In genomic region chr7:30475580-30475979, GRCh38 we compare ENCODE assay signal across 15 cellular contexts. TPM values are rescaled to one million over a fixed set of nuclear protein-coding genes. Genes with fewer than 3 reads are reported as not detected.
A peak's percentile ranks its signal among the peaks of the same experiment; 100 is the strongest.
DNase-seq lines count a peak whose midpoint lies in the region; ATAC-seq and TF ChIP-seq lines count a peak whose summit lies in the region.
"Had no signal": no experiment of that assay in that cellular context is flagged by ENCODE, and none has a peak within 500 bp of the region (broad histone marks: within the 10 kb centered on the region; RNA-seq: fewer than 3 reads in every experiment).

No MANE protein-coding gene starts in this region.

- peaks cover 21% of the 10 kb centered on the region for H3K36me3 Mint-ChIP-seq in T-helper 2 cell treated with Interferon-gamma antibody and Interleukin-4, amounts not matched to agents 5 μg/mL and 100 μg/mL, for 36 hours (ENCODE audit: low read depth)

- no peak overlapping the region for H3K4me3 ChIP-seq in smooth muscle cell
- H3K4me3 ChIP-seq in transverse colon, result no peak overlapping the region
- H3K4me3 ChIP-seq: A549, SK-N-MC had no signal

- no peaks in the 10 kb centered on the region for H3K27me3 Mint-ChIP-seq in T-helper 2 cell treated with Interferon-gamma antibody and Interleukin-4, amounts not matched to agents 5 μg/mL and 100 μg/mL, for 36 hours (ENCODE audit: low read depth)

- H3K4me1 Mint-ChIP-seq in T-helper 2 cell treated with Interferon-gamma antibody and Interleukin-4, amounts not matched to agents 5 μg/mL and 100 μg/mL, for 36 hours (ENCODE audit: low read depth), result peaks cover 70% of the 10 kb centered on the region

- no peak overlapping the region for H2AFZ ChIP-seq in smooth muscle cell (ENCODE audit: low read depth)

- peak overlapping the region; percentile 93 for H3K4me2 ChIP-seq in smooth muscle cell
- H3K4me2 ChIP-seq: A549 had no signal

- H3K4me3 Mint-ChIP-seq in T-helper 2 cell treated with Interferon-gamma antibody and Interleukin-4, amounts not matched to agents 5 μg/mL and 100 μg/mL, for 36 hours, result peak overlapping the region; percentile 12
- H3K4me3 Mint-ChIP-seq: endodermal cell had no signal

- in situ Hi-C loops in transverse colon (cut with MboI; ENCODE audit: low pct_ligation_motif_present in 1 of 4, low pct_unique_long_range_greater_than_20kb in 1 of 4, low sequenced_read_pairs in 3 of 4), result no loop called here

- TF ChIP-seq CTCF in smooth muscle cell (IDR thresholded peaks at IDR 0.05; ENCODE audit: borderline replicate concordance, insufficient read depth, poor library complexity, severe bottlenecking) (no peak), transverse colon (IDR thresholded peaks at IDR 0.05) (no peak)

- no peaks in the 10 kb centered on the region for H3K79me2 ChIP-seq in smooth muscle cell (ENCODE audit: low read depth)

- H3K36me3 ChIP-seq in smooth muscle cell (ENCODE audit: low read depth), result no peaks in the 10 kb centered on the region
- no peaks in the 10 kb centered on the region for H3K36me3 ChIP-seq in transverse colon

- H3F3A ChIP-seq in smooth muscle cell (ENCODE audit: low read depth), result peaks cover 54% of the 10 kb centered on the region

- H3K9me3 Mint-ChIP-seq in T-helper 2 cell treated with Interferon-gamma antibody and Interleukin-4, amounts not matched to agents 5 μg/mL and 100 μg/mL, for 36 hours, result no peaks in the 10 kb centered on the region
- H3K9me3 Mint-ChIP-seq: endodermal cell, nephron had no signal

- H3K4me1 ChIP-seq in smooth muscle cell (ENCODE audit: low read depth), result peaks cover 27% of the 10 kb centered on the region
- H3K4me1 ChIP-seq in transverse colon, result peaks cover 10 to 62% (median 40%) of the 10 kb centered on the region in 4 donors

- ATAC-seq in GM21737 (IDR thresholded peaks at IDR 0.05; ENCODE audit: unreplicated experiment), result no peak
- ATAC-seq: A549 had no signal

- DNase-seq in NCI-H510A treated with DMSO at 0.1 percent for 48 hours (lab: John Stamatoyannopoulos, UW) (peak; percentile 14), NCI-H510A (lab: John Stamatoyannopoulos, UW) (no peak), glomerular visceral epithelial cell (ENCODE audit: extremely low spot score) (peak; percentile 46), smooth muscle cell (lab: John Stamatoyannopoulos, UW; ENCODE audit: unreplicated experiment) (no peak), epidermal melanocyte (ENCODE audit: insufficient read length, low spot score) (no peak), transverse colon (no peak)
- DNase-seq in T-helper 2 cell treated with Interferon-gamma antibody and Interleukin-4, amounts not matched to agents 5 μg/mL and 100 μg/mL, for 36 hours (ENCODE audit: low spot score), result no peak
- DNase-seq: DND-41; endodermal cell; NCI-H1417; stimulated activated CD8-positive, alpha-beta memory T cell treated with anti-CD3 and anti-CD28 coated beads, Interleukin-4, amount 100 ng/mL, for 48 hours had no signal

- H3K27ac ChIP-seq in smooth muscle cell (ENCODE audit: low read depth) (peak overlapping the region; percentile 90), transverse colon (peak overlapping the region in 2 of 4 donors; percentile 3 to 55)
- H3K27ac ChIP-seq: A549, SK-N-MC had no signal

- WGBS in smooth muscle cell (ENCODE audit: low lambda C conversion rate), result 43% methylated on average over 6 of the region's 6 CpGs
- WGBS in transverse colon (ENCODE audit: low coverage in 1 of 2), 2 donors, result 55 to 81% methylated on average over 2 to 6 of the region's 6 CpGs

- TF ChIP-seq EP300 in transverse colon (IDR thresholded peaks at IDR 0.05; ENCODE audit: low read depth), result no peak

- H3K27ac Mint-ChIP-seq in T-helper 2 cell treated with Interferon-gamma antibody and Interleukin-4, amounts not matched to agents 5 μg/mL and 100 μg/mL, for 36 hours, result no peak overlapping the region
- H3K27ac Mint-ChIP-seq: endodermal cell had no signal

- no peak for TF ChIP-seq POLR2A in transverse colon (IDR thresholded peaks at IDR 0.05)

- H3K9ac ChIP-seq in smooth muscle cell (ENCODE audit: low read depth), result peak overlapping the region; percentile 48

- no peaks in the 10 kb centered on the region for H3K27me3 ChIP-seq in smooth muscle cell (ENCODE audit: low read depth)
- H3K27me3 ChIP-seq in transverse colon, result no peaks in the 10 kb centered on the region

- intact Hi-C loops in transverse colon (cut with DNase I; ENCODE audit: low total_unique reads), result no loop called here

- no peaks in the 10 kb centered on the region for H3K9me3 ChIP-seq in smooth muscle cell (replicated peaks; ENCODE audit: low read depth)
- no peaks in the 10 kb centered on the region for H3K9me3 ChIP-seq in transverse colon
- H3K9me3 ChIP-seq: A549 had no signal

- H4K20me1 ChIP-seq in smooth muscle cell (ENCODE audit: low read depth), result peaks cover 21% of the 10 kb centered on the region

RNA-seq across cellular contexts. Expression of gene NOD1, which starts 3.0 kb away (rescaled TPM):
- total RNA-seq in smooth muscle cell, result 10.5 and 13.4 TPM in 2 replicates
- 8.6 and 9.7 TPM in 2 replicates for polyA plus RNA-seq in smooth muscle cell
- total RNA-seq in transverse colon, result 10 to 100 TPM; 12.4 to 18.3 (median 15.6) TPM

RNA-seq across cellular contexts. Expression of gene GGCT, which starts 29.0 kb away (rescaled TPM):
- total RNA-seq in smooth muscle cell, result 41.4 and 53.1 TPM in 2 replicates
- polyA plus RNA-seq in smooth muscle cell, result 36.9 and 39.3 TPM in 2 replicates
- total RNA-seq in transverse colon, result 10 to 100 TPM in 3 of 4 donors, 1 to 10 TPM in 1; 3.6 to 21.3 (median 16.5) TPM

Comparison
In these comparisons a context has a peak if more than half of its experiments do, and no peak if none do; other contexts are left out.
1. DNase-seq: peak in NCI-H510A treated with DMSO at 0.1 percent for 48 hours (single experiment) and glomerular visceral epithelial cell (single experiment); none in NCI-H510A (single experiment), T-helper 2 cell treated with Interferon-gamma antibody and Interleukin-4, amounts not matched to agents 5 μg/mL and 100 μg/mL, for 36 hours (single experiment), smooth muscle cell (single experiment), epidermal melanocyte (single experiment) and transverse colon (single experiment).